ENCODE assay signal across 3 cellular contexts in the genomic region with DNA sequence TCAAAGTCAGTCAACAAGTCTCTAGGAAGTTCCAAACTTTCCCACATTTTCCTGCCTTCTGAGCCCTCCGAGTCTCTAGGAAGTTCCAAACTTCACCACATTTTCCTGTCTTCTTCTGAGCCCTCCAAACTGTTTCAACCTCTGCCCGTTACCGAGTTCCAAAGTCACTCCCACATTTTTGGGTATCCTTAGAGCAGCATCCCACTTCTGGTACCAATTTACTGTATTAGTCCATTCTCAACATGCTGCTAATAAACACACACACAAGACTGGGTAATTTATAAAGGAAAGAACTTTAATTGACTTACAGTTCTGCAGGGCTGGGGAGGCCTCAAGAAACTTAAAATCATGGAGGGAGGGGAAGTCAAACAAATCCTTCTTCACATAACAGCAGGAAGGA.
TF ChIP-seq lines count a peak whose summit lies in the region.

No MANE protein-coding gene starts in this region.

TF ChIP-seq in HEK293, 187 proteins besides CTCF, POLR2A, EP300 and RAD21:
- TF ChIP-seq ZSCAN30 (tag by site-specific recombination; IDR thresholded peaks at IDR 0.05) (no peak), ZNF654 (tag by site-specific recombination; IDR thresholded peaks at IDR 0.05; ENCODE audit: low read depth) (no peak), ZNF707 (tag by site-specific recombination; IDR thresholded peaks at IDR 0.05) (peak; percentile 94), MYNN (tag by site-specific recombination; IDR thresholded peaks at IDR 0.05; ENCODE audit: borderline replicate concordance) (no peak)

TF ChIP-seq in K562, 482 proteins besides CTCF, POLR2A, EP300 and RAD21:
- TF ChIP-seq ZNF707 (CRISPR knock-in tag; conservative IDR thresholded peaks at IDR 0.05): peak; percentile 66
- TF ChIP-seq POU5F1 (IDR thresholded peaks at IDR 0.05; ENCODE audit: borderline replicate concordance, low read depth, low read length, partially characterized antibody): no peak
- TF ChIP-seq, protein P1, sequence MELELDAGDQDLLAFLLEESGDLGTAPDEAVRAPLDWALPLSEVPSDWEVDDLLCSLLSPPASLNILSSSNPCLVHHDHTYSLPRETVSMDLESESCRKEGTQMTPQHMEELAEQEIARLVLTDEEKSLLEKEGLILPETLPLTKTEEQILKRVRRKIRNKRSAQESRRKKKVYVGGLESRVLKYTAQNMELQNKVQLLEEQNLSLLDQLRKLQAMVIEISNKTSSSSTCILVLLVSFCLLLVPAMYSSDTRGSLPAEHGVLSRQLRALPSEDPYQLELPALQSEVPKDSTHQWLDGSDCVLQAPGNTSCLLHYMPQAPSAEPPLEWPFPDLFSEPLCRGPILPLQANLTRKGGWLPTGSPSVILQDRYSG (tag; conservative IDR thresholded peaks at IDR 0.05; ENCODE audit: low read depth): no peak
TF ChIP-seq in K562: peak in this region for 1.

TF ChIP-seq in endothelial cell of umbilical vein, 7 proteins besides CTCF, POLR2A, EP300 and RAD21:
- TF ChIP-seq POLR2AphosphoS5 (IDR thresholded peaks at IDR 0.05; ENCODE audit: insufficient read depth, low read depth, low read length): no peak
- TF ChIP-seq MYC (IDR thresholded peaks at IDR 0.05; ENCODE audit: low read depth, low read length): no peak
- no peak for TF ChIP-seq FOS (IDR thresholded peaks at IDR 0.05; ENCODE audit: borderline replicate concordance, insufficient read depth, low read length)
- TF ChIP-seq GATA2 (IDR thresholded peaks at IDR 0.05; ENCODE audit: insufficient read depth, insufficient read length, low read depth, low read length): no peak
- no peak for TF ChIP-seq EZH2 (IDR thresholded peaks at IDR 0.05; ENCODE audit: borderline replicate concordance, low read depth, low read length, severe bottlenecking)
- no peak for TF ChIP-seq JUN (IDR thresholded peaks at IDR 0.05; ENCODE audit: borderline replicate concordance, insufficient read depth, insufficient read length, low read depth)
- TF ChIP-seq, protein P2, sequence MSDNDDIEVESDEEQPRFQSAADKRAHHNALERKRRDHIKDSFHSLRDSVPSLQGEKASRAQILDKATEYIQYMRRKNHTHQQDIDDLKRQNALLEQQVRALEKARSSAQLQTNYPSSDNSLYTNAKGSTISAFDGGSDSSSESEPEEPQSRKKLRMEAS (IDR thresholded peaks at IDR 0.05; ENCODE audit: insufficient read depth, insufficient read length): no peak
TF ChIP-seq in endothelial cell of umbilical vein: peak in this region for 0.
